In genomic region chr2:43657241-43657640, GRCh38 we compare ENCODE assay signal across 31 cellular contexts. TPM values are rescaled to one million over a fixed set of nuclear protein-coding genes. Genes with fewer than 3 reads are reported as not detected.
"Had no signal": no experiment of that assay in that cellular context is flagged by ENCODE, and none has a peak within 500 bp of the region (broad histone marks: within the 10 kb centered on the region; RNA-seq: fewer than 3 reads in every experiment).

No MANE protein-coding gene starts in this region.

- H3K9me3 ChIP-seq: ascending aorta had no signal

- DNase-seq: activated B cell treated with CpG ODN at 0.5 μM for 24 hours; activated CD4-positive, alpha-beta memory T cell treated with anti-CD3 and anti-CD28 coated beads for 36 hours; activated CD4-positive, alpha-beta T cell treated with anti-CD3 and anti-CD28 coated beads for 4 hours; activated CD4-positive, alpha-beta T cell treated with anti-CD3 and anti-CD28 coated beads, Interleukin-2, amount 10 ng/mL, durations not matched to agents 24 days and 14 days; activated CD4-positive, alpha-beta T cell treated with anti-CD3 and anti-CD28 coated beads, Interleukin-2, amount 50 U/mL, for 1 hour; activated CD4-positive, alpha-beta T cell treated with anti-CD3 and anti-CD28 coated beads, Interleukin-2, amount 50 U/mL, for 4 hours; activated CD4-positive, CD25-positive, alpha-beta regulatory T cell treated with anti-CD3 and anti-CD28 coated beads, Interleukin-2, amount 50 U/mL, for 72 hours; activated CD8-positive, alpha-beta memory T cell treated with anti-CD3 and anti-CD28 coated beads, Interleukin-2, amount 50 U/mL, for 4 hours; activated CD8-positive, alpha-beta T cell treated with anti-CD3 and anti-CD28 coated beads for 36 hours; activated effector memory CD4-positive, alpha-beta T cell treated with anti-CD3 and anti-CD28 coated beads, Interleukin-2, amount 50 U/mL, for 16 hours; activated gamma-delta T cell treated with Interleukin-2 at 50 U/mL for 16 hours; activated naive CD4-positive, alpha-beta T cell; activated naive CD4-positive, alpha-beta T cell treated with anti-CD3 and anti-CD28 coated beads for 36 hours; activated naive CD8-positive, alpha-beta T cell treated with anti-CD3 and anti-CD28 coated beads, Interleukin-2, amount 10 ng/mL, durations not matched to agents 7 days and 5 days; activated naive CD8-positive, alpha-beta T cell treated with anti-CD3 and anti-CD28 coated beads, Interleukin-2, amount 50 U/mL, for 24 hours; activated T-cell treated with anti-CD3 and anti-CD28 coated beads for 4 hours; activated T-cell treated with anti-CD3 and anti-CD28 coated beads, Interleukin-2, amount 50 U/mL, for 1 hour; activated T-cell treated with anti-CD3 and anti-CD28 coated beads, Interleukin-2, amount 50 U/mL, for 4 hours; activated T-cell treated with anti-CD3 and anti-CD28 coated beads, Interleukin-2, amount 50 U/mL, for 72 hours; anterior cingulate cortex; cerebellar nuclear complex; T-helper 2 cell; T-helper 9 cell had no signal

- H3K27me3 ChIP-seq: ascending aorta, cardiac muscle cell had no signal

- ATAC-seq: activated CD8-positive, alpha-beta T cell treated with anti-CD3 and anti-CD28 coated beads for 36 hours; activated naive CD8-positive, alpha-beta T cell treated with anti-CD3 and anti-CD28 coated beads, Interleukin-2, amount 50 U/mL, for 24 hours; activated T-cell treated with anti-CD3 and anti-CD28 coated beads, Interleukin-2, amount 50 U/mL, for 4 hours; activated T-cell treated with anti-CD3 and anti-CD28 coated beads, Interleukin-2, amount 50 U/mL, for 72 hours; activated T-helper 17 cell treated with anti-CD3 and anti-CD28 coated beads, Interleukin-2, amount 50 U/mL, for 72 hours had no signal

- H3K36me3 ChIP-seq: ascending aorta, cardiac muscle cell had no signal

- H3K4me1 ChIP-seq: ascending aorta had no signal

- H3K27ac ChIP-seq: ascending aorta, cardiac muscle cell, VCaP had no signal

- H3K4me3 ChIP-seq: ascending aorta, cardiac muscle cell had no signal

- FAIRE-seq: bronchial epithelial cell, colon, TTC549 had no signal

RNA-seq across cellular contexts. Expression of gene C1GALT1C1L, which starts 19.0 kb away (rescaled TPM):
- total RNA-seq: activated B cell treated with CpG ODN at 0.5 μM for 24 hours; activated CD4-positive, alpha-beta memory T cell treated with anti-CD3 and anti-CD28 coated beads for 36 hours; activated CD4-positive, alpha-beta T cell treated with anti-CD3 and anti-CD28 coated beads, Interleukin-2, amount 10 ng/mL, durations not matched to agents 24 days and 14 days; activated naive CD4-positive, alpha-beta T cell treated with anti-CD3 and anti-CD28 coated beads for 36 hours; activated naive CD8-positive, alpha-beta T cell treated with anti-CD3 and anti-CD28 coated beads, Interleukin-2, amount 10 ng/mL, durations not matched to agents 7 days and 5 days; activated T-helper 1 cell treated with anti-CD3 and anti-CD28 coated beads, Interleukin-12 subunit alpha, Interleukin-12 subunit beta, Interleukin-2, Interleukin-4 antibody, amounts not matched to agents 30 ng/mL and 10 ng/mL and 1 ng/mL, durations not matched to agents 14 hours and 24 hours and 36 hours; activated T-helper 17 cell treated with anti-CD3 and anti-CD28 coated beads, Interleukin-2, amount 50 U/mL, for 72 hours; ascending aorta; bronchial epithelial cell; cardiac muscle cell had no signal
